ENCODE assay signal across 29 cellular contexts in the genomic region with DNA sequence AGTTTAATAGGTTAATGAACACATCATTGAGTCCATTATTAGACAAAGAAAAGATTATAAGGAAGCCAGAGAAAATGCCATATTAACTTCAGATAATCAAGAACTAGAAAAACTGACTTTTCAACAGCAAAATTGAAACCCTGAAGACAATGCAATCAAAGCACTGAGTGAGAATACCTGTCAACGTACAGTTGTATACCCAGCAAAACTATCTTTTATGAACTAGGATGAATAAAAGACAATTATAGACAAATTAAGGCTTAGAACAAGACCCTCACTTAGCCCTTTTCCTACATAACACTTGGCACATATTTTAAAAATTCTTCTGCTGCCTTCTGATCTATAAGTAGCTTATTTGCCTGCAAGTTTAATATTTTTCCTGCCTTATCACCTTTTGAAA.
"Had no signal": no experiment of that assay in that cellular context is flagged by ENCODE, and none has a peak within 500 bp of the region (broad histone marks: within the 10 kb centered on the region; RNA-seq: fewer than 3 reads in every experiment).

No MANE protein-coding gene starts in this region.

- H3K4me3 ChIP-seq: stomach, suprapubic skin, testis, thoracic aorta, thyroid gland, tibial artery, tibial nerve, transverse colon, upper lobe of left lung, upper lobe of right lung, uterus, vagina had no signal

- DNase-seq: stimulated activated CD4-positive, alpha-beta T cell treated with anti-CD3 and anti-CD28 coated beads, Interleukin-2, amount 100 ng/mL, for 48 hours; stimulated activated CD4-positive, alpha-beta T cell treated with anti-CD3 and anti-CD28 coated beads, Interleukin-4, amount 100 ng/mL, for 1 hour; stimulated activated CD4-positive, alpha-beta T cell treated with anti-CD3 and anti-CD28 coated beads, Interleukin-4, amount 100 ng/mL, for 24 hours; stimulated activated CD4-positive, alpha-beta T cell treated with anti-CD3 and anti-CD28 coated beads, Interleukin-4, amount 100 ng/mL, for 4 hours; stimulated activated CD8-positive, alpha-beta memory T cell treated with anti-CD3 and anti-CD28 coated beads, Interleukin-4, amount 100 ng/mL, for 48 hours; stimulated activated naive B cell treated with anti-CD40 and anti-IgM and Interleukin-4, amounts not matched to agents 10 μg/mL and 1 μg/mL and 100 μg/mL, for 72 hours; stimulated activated naive CD4-positive, alpha-beta T cell; stimulated activated naive CD4-positive, alpha-beta T cell treated with Interleukin-2 at 50 U/mL for 16 hours; stimulated activated naive CD8-positive, alpha-beta T cell treated with anti-CD3 and anti-CD28 coated beads, Interleukin-15, amount 100 ng/mL, for 72 hours; stimulated activated naive CD8-positive, alpha-beta T cell treated with anti-CD3 and anti-CD28 coated beads, Interleukin-15, Interleukin-2, amounts not matched to agents 100 U/mL and 50 U/mL, for 24 hours; stomach; substantia nigra; testis; thyroid gland; tibial artery; transverse colon; trophoblast cell; upper lobe of left lung; upper lobe of right lung; uterus had no signal

- ATAC-seq: stimulated activated effector memory CD8-positive, alpha-beta T cell treated with anti-CD3 and anti-CD28 coated beads, Interleukin-12 subunit alpha, Interleukin-12 subunit beta, amount 100 ng/mL, for 72 hours; stimulated activated memory B cell treated with anti-CD40 and anti-IgM and Interleukin-4, amounts not matched to agents 10 μg/mL and 1 μg/mL and 100 μg/mL, for 72 hours; stimulated activated naive B cell treated with anti-CD40 and anti-IgM and Interleukin-4, amounts not matched to agents 10 μg/mL and 1 μg/mL and 100 μg/mL, for 72 hours; stimulated activated naive CD8-positive, alpha-beta T cell treated with anti-CD3 and anti-CD28 coated beads, Interleukin-15, amount 100 ng/mL, for 72 hours; stimulated activated naive CD8-positive, alpha-beta T cell treated with anti-CD3 and anti-CD28 coated beads, Interleukin-15, Interleukin-2, amounts not matched to agents 100 U/mL and 50 U/mL, for 24 hours; upper lobe of right lung had no signal

- H3K27me3 Mint-ChIP-seq: stimulated activated memory B cell treated with anti-CD40 and anti-IgM and Interleukin-4, amounts not matched to agents 10 μg/mL and 1 μg/mL and 100 μg/mL, for 72 hours; stimulated activated naive B cell treated with anti-CD40 and anti-IgM and Interleukin-4, amounts not matched to agents 10 μg/mL and 1 μg/mL and 100 μg/mL, for 72 hours; stimulated activated naive CD8-positive, alpha-beta T cell treated with anti-CD3 and anti-CD28 coated beads, Interleukin-15, amount 100 ng/mL, for 72 hours; stimulated activated naive CD8-positive, alpha-beta T cell treated with anti-CD3 and anti-CD28 coated beads, Interleukin-15, Interleukin-2, amounts not matched to agents 100 ng/mL and 50 ng/mL, for 24 hours; type B pancreatic cell had no signal

- H3K27me3 ChIP-seq: stomach, suprapubic skin, testis, thyroid gland, tibial artery, tibial nerve, transverse colon, upper lobe of left lung, upper lobe of right lung, uterus, vagina had no signal

- FAIRE-seq: urothelium cell line had no signal

- H3K27ac ChIP-seq: stomach, suprapubic skin, testis, thoracic aorta, thyroid gland, tibial artery, tibial nerve, transverse colon, upper lobe of left lung, upper lobe of right lung, uterus, vagina had no signal

- H3K9me3 ChIP-seq: suprapubic skin, testis, thoracic aorta, thyroid gland, tibial artery, upper lobe of left lung, vagina had no signal

- H3K36me3 ChIP-seq: uterus had no signal

- H3K4me3 Mint-ChIP-seq: stimulated activated effector memory CD8-positive, alpha-beta T cell treated with anti-CD3 and anti-CD28 coated beads, Interleukin-12 subunit alpha, Interleukin-12 subunit beta, amount 100 ng/mL, for 72 hours; stimulated activated memory B cell treated with anti-CD40 and anti-IgM and Interleukin-4, amounts not matched to agents 10 μg/mL and 1 μg/mL and 100 μg/mL, for 72 hours; stimulated activated naive B cell treated with anti-CD40 and anti-IgM and Interleukin-4, amounts not matched to agents 10 μg/mL and 1 μg/mL and 100 μg/mL, for 72 hours; stimulated activated naive CD8-positive, alpha-beta T cell treated with anti-CD3 and anti-CD28 coated beads, Interleukin-15, amount 100 ng/mL, for 72 hours; stimulated activated naive CD8-positive, alpha-beta T cell treated with anti-CD3 and anti-CD28 coated beads, Interleukin-15, Interleukin-2, amounts not matched to agents 100 ng/mL and 50 ng/mL, for 24 hours; type B pancreatic cell had no signal

- H3K4me1 Mint-ChIP-seq: stimulated activated effector memory CD8-positive, alpha-beta T cell treated with anti-CD3 and anti-CD28 coated beads, Interleukin-12 subunit alpha, Interleukin-12 subunit beta, amount 100 ng/mL, for 72 hours; stimulated activated memory B cell treated with anti-CD40 and anti-IgM and Interleukin-4, amounts not matched to agents 10 μg/mL and 1 μg/mL and 100 μg/mL, for 72 hours; stimulated activated naive B cell treated with anti-CD40 and anti-IgM and Interleukin-4, amounts not matched to agents 10 μg/mL and 1 μg/mL and 100 μg/mL, for 72 hours had no signal

- H3K4me1 ChIP-seq: suprapubic skin, testis, thyroid gland, transverse colon, upper lobe of left lung, upper lobe of right lung, uterus, vagina had no signal

- H3K27ac Mint-ChIP-seq: stimulated activated effector memory CD8-positive, alpha-beta T cell treated with anti-CD3 and anti-CD28 coated beads, Interleukin-12 subunit alpha, Interleukin-12 subunit beta, amount 100 ng/mL, for 72 hours; stimulated activated memory B cell treated with anti-CD40 and anti-IgM and Interleukin-4, amounts not matched to agents 10 μg/mL and 1 μg/mL and 100 μg/mL, for 72 hours; stimulated activated naive B cell treated with anti-CD40 and anti-IgM and Interleukin-4, amounts not matched to agents 10 μg/mL and 1 μg/mL and 100 μg/mL, for 72 hours; stimulated activated naive CD8-positive, alpha-beta T cell treated with anti-CD3 and anti-CD28 coated beads, Interleukin-15, amount 100 ng/mL, for 72 hours; stimulated activated naive CD8-positive, alpha-beta T cell treated with anti-CD3 and anti-CD28 coated beads, Interleukin-15, Interleukin-2, amounts not matched to agents 100 ng/mL and 50 ng/mL, for 24 hours; type B pancreatic cell had no signal
